ENCODE assay signal across 27 cellular contexts in genomic region chr7:3977391-3977790, GRCh38.
DNase-seq lines count a peak whose midpoint lies in the region; ATAC-seq, FAIRE-seq and TF ChIP-seq lines count a peak whose summit lies in the region.
"Had no signal": no experiment of that assay in that cellular context is flagged by ENCODE, and none has a peak within 500 bp of the region (broad histone marks: within the 10 kb centered on the region; RNA-seq: fewer than 3 reads in every experiment).

No MANE protein-coding gene starts in this region.

- ATAC-seq in HG03521 (IDR thresholded peaks at IDR 0.05; ENCODE audit: unreplicated experiment) (no peak), HG03378 (IDR thresholded peaks at IDR 0.05; ENCODE audit: unreplicated experiment) (no peak), GM18867 (IDR thresholded peaks at IDR 0.05; ENCODE audit: unreplicated experiment) (no peak)
- ATAC-seq: GM12878 had no signal

- H3K27ac Mint-ChIP-seq in glutamatergic neuron (ENCODE audit: unreplicated experiment) (peak overlapping the region; percentile 40), neural crest cell (ENCODE audit: unreplicated experiment) (peak overlapping the region; percentile 67)
- H3K27ac Mint-ChIP-seq: CD14-positive monocyte; CD4-positive, alpha-beta memory T cell; CD4-positive, CD25-positive, alpha-beta regulatory T cell had no signal

- H3K4me3 Mint-ChIP-seq in glutamatergic neuron (ENCODE audit: unreplicated experiment) (no peak overlapping the region), neural crest cell (no peak overlapping the region)
- H3K4me3 Mint-ChIP-seq: CD14-positive monocyte; CD4-positive, alpha-beta memory T cell; CD4-positive, CD25-positive, alpha-beta regulatory T cell; CD8-positive, alpha-beta memory T cell had no signal

- FAIRE-seq in urothelium cell line (lab: Jason Lieb, UNC) = peak; percentile 90
- FAIRE-seq: A204.1, GM12878, GM12892, GM18507, GM19239 had no signal

- DNase-seq in glutamatergic neuron = no peak
- no peak for DNase-seq in neural crest cell (ENCODE audit: low read depth, low spot score)
- no peak for DNase-seq in urothelium cell line (ENCODE audit: low spot score)
- DNase-seq: 8988T; ACHN; BE2C; C1 segment of cervical spinal cord; CD4-positive, alpha-beta memory T cell; CD4-positive, CD25-positive, alpha-beta regulatory T cell; CD8-positive, alpha-beta memory T cell; COR-L47; DMS 273 treated with DMSO at 0.1 percent for 48 hours; DMS153; DMS53; DMS79; DND-41; EL; GDM1 had no signal

- H3K36me3 Mint-ChIP-seq in glutamatergic neuron (ENCODE audit: unreplicated experiment) (peaks cover 52% of the 10 kb centered on the region), neural crest cell (ENCODE audit: low read depth) (peaks cover 19% of the 10 kb centered on the region)
- H3K36me3 Mint-ChIP-seq: CD14-positive monocyte; CD4-positive, alpha-beta memory T cell; CD4-positive, CD25-positive, alpha-beta regulatory T cell; CD8-positive, alpha-beta memory T cell had no signal

- TF ChIP-seq CTCF in glutamatergic neuron (IDR thresholded peaks at IDR 0.05; ENCODE audit: partially characterized antibody, unreplicated experiment) (no peak), neural crest cell (conservative IDR thresholded peaks at IDR 0.05) (no peak)

- peaks cover 9% of the 10 kb centered on the region for H3K4me1 Mint-ChIP-seq in glutamatergic neuron (ENCODE audit: low read depth, unreplicated experiment)
- H3K4me1 Mint-ChIP-seq in neural crest cell = peaks cover 5% of the 10 kb centered on the region
- H3K4me1 Mint-ChIP-seq: CD14-positive monocyte; CD8-positive, alpha-beta memory T cell had no signal

- H3K9me3 Mint-ChIP-seq in glutamatergic neuron (ENCODE audit: unreplicated experiment) = peaks cover 37% of the 10 kb centered on the region
- no peaks in the 10 kb centered on the region for H3K9me3 Mint-ChIP-seq in neural crest cell
- H3K9me3 Mint-ChIP-seq: CD4-positive, alpha-beta memory T cell had no signal

- peaks cover 16% of the 10 kb centered on the region for H3K27me3 Mint-ChIP-seq in glutamatergic neuron (ENCODE audit: unreplicated experiment)
- no peaks in the 10 kb centered on the region for H3K27me3 Mint-ChIP-seq in neural crest cell (ENCODE audit: low read depth)
- H3K27me3 Mint-ChIP-seq: CD4-positive, alpha-beta memory T cell; CD4-positive, CD25-positive, alpha-beta regulatory T cell had no signal
